9 cellular contexts compared by ENCODE assay signal in the genomic region with DNA sequence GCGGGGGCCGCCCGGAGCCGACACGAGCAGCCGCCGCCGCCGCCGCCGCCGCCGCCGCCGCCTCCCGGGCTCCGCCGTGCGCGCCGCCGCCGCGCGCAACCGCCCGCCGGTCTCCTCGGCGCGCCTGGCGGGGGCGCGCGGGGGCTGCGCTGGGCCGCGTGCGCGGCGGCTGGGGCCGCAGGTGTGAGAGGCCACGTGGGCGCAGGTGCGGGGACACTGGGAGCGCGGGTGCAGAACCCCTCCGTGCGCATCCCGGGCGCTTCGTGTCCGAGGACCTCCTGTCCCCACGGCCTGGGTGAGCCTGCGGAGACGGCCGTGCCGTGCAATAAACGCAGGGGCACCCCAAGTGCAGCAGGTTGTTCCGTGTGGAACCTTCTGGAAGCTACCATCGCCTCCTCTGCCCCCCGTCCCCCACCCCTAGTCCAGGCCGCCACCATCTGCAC. TPM values are rescaled to one million over a fixed set of nuclear protein-coding genes. Genes with fewer than 3 reads are reported as not detected.
DNase-seq lines count a peak whose midpoint lies in the region; TF ChIP-seq lines count a peak whose summit lies in the region.
"Had no signal": no experiment of that assay in that cellular context is flagged by ENCODE, and none has a peak within 500 bp of the region (broad histone marks: within the 10 kb centered on the region; RNA-seq: fewer than 3 reads in every experiment).

A gene with protein sequence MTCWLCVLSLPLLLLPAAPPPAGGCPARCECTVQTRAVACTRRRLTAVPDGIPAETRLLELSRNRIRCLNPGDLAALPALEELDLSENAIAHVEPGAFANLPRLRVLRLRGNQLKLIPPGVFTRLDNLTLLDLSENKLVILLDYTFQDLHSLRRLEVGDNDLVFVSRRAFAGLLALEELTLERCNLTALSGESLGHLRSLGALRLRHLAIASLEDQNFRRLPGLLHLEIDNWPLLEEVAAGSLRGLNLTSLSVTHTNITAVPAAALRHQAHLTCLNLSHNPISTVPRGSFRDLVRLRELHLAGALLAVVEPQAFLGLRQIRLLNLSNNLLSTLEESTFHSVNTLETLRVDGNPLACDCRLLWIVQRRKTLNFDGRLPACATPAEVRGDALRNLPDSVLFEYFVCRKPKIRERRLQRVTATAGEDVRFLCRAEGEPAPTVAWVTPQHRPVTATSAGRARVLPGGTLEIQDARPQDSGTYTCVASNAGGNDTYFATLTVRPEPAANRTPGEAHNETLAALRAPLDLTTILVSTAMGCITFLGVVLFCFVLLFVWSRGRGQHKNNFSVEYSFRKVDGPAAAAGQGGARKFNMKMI (minus strand): TSS at position 41 of the 443 bp plus-strand sequence. CDS start 16,378 bp downstream, outside the sequence.

- H3K9me3 ChIP-seq in CD4-positive, alpha-beta memory T cell (ENCODE audit: control insufficient read depth in 1 of 2, low read length in 2 of 2), result no peaks in the 10 kb centered on the region
- H3K9me3 ChIP-seq in HUES6 (ENCODE audit: control insufficient read depth, insufficient read depth, low read depth, low read length) (peaks cover 2% of the 10 kb centered on the region; the same call in 1 of the 2 replicates), SJCRH30 (replicated peaks) (no peaks in the 10 kb centered on the region)

- no peak for DNase-seq in CD4-positive, alpha-beta memory T cell
- peak; percentile 83 for DNase-seq in cerebellum (ENCODE audit: low spot score)
- no peak for DNase-seq in DMS79 treated with DMSO at 0.1 percent for 48 hours (lab: John Stamatoyannopoulos, UW)
- no peak for DNase-seq in SJCRH30
- DNase-seq in SW480 (ENCODE audit: low spot score), result no peak
- DNase-seq: activated CD4-positive, alpha-beta T cell treated with anti-CD3 and anti-CD28 coated beads for 48 hours; NCI-H510A had no signal

- no peaks in the 10 kb centered on the region for H3K36me3 ChIP-seq in CD4-positive, alpha-beta memory T cell (ENCODE audit: insufficient read depth, low read length)
- H3K36me3 ChIP-seq in HUES6 (ENCODE audit: control insufficient read depth, insufficient read depth, low read length) (no peaks in the 10 kb centered on the region), SJCRH30 (no peaks in the 10 kb centered on the region)

- peak within 1 kb of the TSS in 2 of 7 donors; percentile 41 to 79 for H3K27ac Mint-ChIP-seq in CD4-positive, alpha-beta memory T cell
- H3K27ac Mint-ChIP-seq in nephron, result no peak within 1 kb of the TSS

- H3K9me3 Mint-ChIP-seq in CD4-positive, alpha-beta memory T cell, result peaks cover 0 to 4% (median 0%) of the 10 kb centered on the region in 8 donors
- H3K9me3 Mint-ChIP-seq in nephron, result no peaks in the 10 kb centered on the region

- H3K4me1 Mint-ChIP-seq in CD4-positive, alpha-beta memory T cell, result peaks cover 0 to 17% (median 9%) of the 10 kb centered on the region in 4 donors
- H3K4me1 Mint-ChIP-seq in nephron, result no peaks in the 10 kb centered on the region

- H3K4me1 ChIP-seq in CD4-positive, alpha-beta memory T cell (ENCODE audit: insufficient read depth, low read length), result peaks cover 6% of the 10 kb centered on the region
- H3K4me1 ChIP-seq in HUES6 (ENCODE audit: control insufficient read depth, insufficient read depth, low read length), result peaks cover 2% of the 10 kb centered on the region; the same call in 1 of the 2 replicates
- H3K4me1 ChIP-seq in SJCRH30, result peaks cover 14% of the 10 kb centered on the region

- TF ChIP-seq CTCF in nephron (IDR thresholded peaks at IDR 0.05; ENCODE audit: unreplicated experiment in 3 of 3), result no peak

- H3K4me3 ChIP-seq in CD4-positive, alpha-beta memory T cell (ENCODE audit: low read length in 2 of 2), result no peak within 1 kb of the TSS
- H3K4me3 ChIP-seq in HUES6 (ENCODE audit: low read depth, low read length), result peak within 1 kb of the TSS; percentile 45
- no peak within 1 kb of the TSS for H3K4me3 ChIP-seq in SJCRH30

- CTCF ChIA-PET in CD4-positive, alpha-beta memory T cell (lab: Charles Lee; ENCODE audit: partially characterized antibody), result no interaction called here

- no peaks in the 10 kb centered on the region for H3K36me3 Mint-ChIP-seq in CD4-positive, alpha-beta memory T cell
- no peaks in the 10 kb centered on the region for H3K36me3 Mint-ChIP-seq in nephron (ENCODE audit: low read depth)

- H3K27me3 ChIP-seq in CD4-positive, alpha-beta memory T cell (ENCODE audit: insufficient read depth, low read length), result peaks cover 32% of the 10 kb centered on the region
- peaks cover 50% of the 10 kb centered on the region for H3K27me3 ChIP-seq in HUES6 (ENCODE audit: control insufficient read depth, insufficient read depth, low read length)
- no peaks in the 10 kb centered on the region for H3K27me3 ChIP-seq in SJCRH30

- intact Hi-C loops in CD4-positive, alpha-beta memory T cell (cut with micrococcal nuclease), result no loop called here

- POLR2A ChIA-PET in CD4-positive, alpha-beta memory T cell (lab: Charles Lee; ENCODE audit: partially characterized antibody), result no interaction called here

- peak within 1 kb of the TSS in 7 of 8 donors; percentile 8 to 70 (median 48) for H3K4me3 Mint-ChIP-seq in CD4-positive, alpha-beta memory T cell
- peak within 1 kb of the TSS; percentile 62 to 80 (median 77) for H3K4me3 Mint-ChIP-seq in nephron

- H3K27ac ChIP-seq in CD4-positive, alpha-beta memory T cell (ENCODE audit: low read depth, low read length), result no peak within 1 kb of the TSS
- H3K27ac ChIP-seq in HUES6 (ENCODE audit: low read depth, low read length) (no peak within 1 kb of the TSS), SJCRH30 (no peak within 1 kb of the TSS)

- peaks cover 18 to 30% of the 10 kb centered on the region in 2 donors for H3K27me3 Mint-ChIP-seq in CD4-positive, alpha-beta memory T cell
- peaks cover 66% of the 10 kb centered on the region for H3K27me3 Mint-ChIP-seq in nephron (ENCODE audit: low read depth)

- H3K9ac ChIP-seq in HUES6 (ENCODE audit: low read length), result no peak within 1 kb of the TSS

RNA-seq across cellular contexts. Expression of the gene that starts here (rescaled TPM):
- total RNA-seq in CD4-positive, alpha-beta memory T cell, result under 1 TPM; 0.73 to 0.75 TPM
- 1 to 10 TPM in 1 of 2 donors, under 1 TPM in 1; 0.46 to 7.1 TPM for polyA plus RNA-seq in CD4-positive, alpha-beta memory T cell
- 9.6 TPM for total RNA-seq in cerebellum
- not detected in 2 replicates for total RNA-seq in SJCRH30 (2014; rRNA removed; shearing (Covaris generic))
